Comparison of ENCODE assay signal across 21 cellular contexts in genomic region chr5:172313877-172314276, GRCh38. TPM values are rescaled to one million over a fixed set of nuclear protein-coding genes. Genes with fewer than 3 reads are reported as not detected.
DNase-seq lines count a peak whose midpoint lies in the region; ATAC-seq and TF ChIP-seq lines count a peak whose summit lies in the region.
"Had no signal": no experiment of that assay in that cellular context is flagged by ENCODE, and none has a peak within 500 bp of the region (broad histone marks: within the 10 kb centered on the region; RNA-seq: fewer than 3 reads in every experiment).

No MANE protein-coding gene starts in this region.

- POLR2A ChIA-PET in Panc1 (lab: Charles Lee), result interaction anchor here (0.7 kb wide), 1 partner anchor 11 kb away, joined by 3 read pairs; no protein-coding TSS in a partner anchor

- H4K20me1 ChIP-seq in BLaER1 (no peaks in the 10 kb centered on the region), smooth muscle cell (ENCODE audit: low read depth) (no peaks in the 10 kb centered on the region)

- TF ChIP-seq CTCF in Panc1 (IDR thresholded peaks at IDR 0.05) (no peak), smooth muscle cell (IDR thresholded peaks at IDR 0.05; ENCODE audit: borderline replicate concordance, insufficient read depth, poor library complexity, severe bottlenecking) (no peak), ascending aorta (IDR thresholded peaks at IDR 0.05) (no peak)

- no peak overlapping the region for H3K4me3 Mint-ChIP-seq in activated naive CD8-positive, alpha-beta T cell treated with anti-CD3 and anti-CD28 coated beads for 36 hours
- H3K4me3 Mint-ChIP-seq: CD4-positive, alpha-beta T cell had no signal

- H3K4me2 ChIP-seq in BLaER1 (peak overlapping the region; percentile 9; the same call in 1 of the 2 replicates), smooth muscle cell (no peak overlapping the region)
- H3K4me2 ChIP-seq: KMS-11, SK-N-SH had no signal

- H3K36me3 ChIP-seq in BLaER1 (no peaks in the 10 kb centered on the region), Panc1 (ENCODE audit: control insufficient read depth, insufficient read depth, low read length) (no peaks in the 10 kb centered on the region), smooth muscle cell (ENCODE audit: low read depth) (no peaks in the 10 kb centered on the region), ascending aorta (no peaks in the 10 kb centered on the region)
- H3K36me3 ChIP-seq: BE2C, Peyer's patch had no signal

- H3K27ac Mint-ChIP-seq in activated naive CD8-positive, alpha-beta T cell treated with anti-CD3 and anti-CD28 coated beads for 36 hours, result no peak overlapping the region
- H3K27ac Mint-ChIP-seq: CD4-positive, alpha-beta T cell had no signal

- no peaks in the 10 kb centered on the region for H3K9me3 Mint-ChIP-seq in activated naive CD8-positive, alpha-beta T cell treated with anti-CD3 and anti-CD28 coated beads for 36 hours
- H3K9me3 Mint-ChIP-seq: CD4-positive, alpha-beta T cell; IgD-negative memory B cell had no signal

- DNase-seq in Panc1 (ENCODE audit: low read depth, low spot score), result no peak
- no peak for DNase-seq in epithelial cell of prostate (ENCODE audit: low read depth, low spot score)
- no peak for DNase-seq in smooth muscle cell (lab: John Stamatoyannopoulos, UW; ENCODE audit: unreplicated experiment)
- DNase-seq in activated naive CD8-positive, alpha-beta T cell treated with anti-CD3 and anti-CD28 coated beads for 36 hours, result no peak
- no peak for DNase-seq in ascending aorta (ENCODE audit: low spot score in 2 of 2)
- no peak for DNase-seq in activated naive CD4-positive, alpha-beta T cell (lab: John Stamatoyannopoulos, UW)
- DNase-seq: 8988T; ACHN; BE2C; CD4-positive, alpha-beta T cell; DMS53; MM.1S; NCI-H2029; NCI-H446; NCI-H524 treated with DMSO at 0.1 percent for 48 hours; Peyer's patch; SK-N-SH had no signal

- no peaks in the 10 kb centered on the region for H3K36me3 Mint-ChIP-seq in activated naive CD8-positive, alpha-beta T cell treated with anti-CD3 and anti-CD28 coated beads for 36 hours
- H3K36me3 Mint-ChIP-seq: IgD-negative memory B cell had no signal

- intact Hi-C loops in Panc1 (cut with micrococcal nuclease; ENCODE audit: unreplicated experiment) (no loop called here), ascending aorta (cut with DNase I) (no loop called here)

- BruUV-seq in Panc1 (replicated peaks; lab: Mats Ljungman, UMichigan), result no TSS peak

- H3K9me3 ChIP-seq in BLaER1 (no peaks in the 10 kb centered on the region), Panc1 (ENCODE audit: control insufficient read depth, insufficient read depth, low read depth, low read length) (no peaks in the 10 kb centered on the region), smooth muscle cell (replicated peaks; ENCODE audit: low read depth) (no peaks in the 10 kb centered on the region), ascending aorta (no peaks in the 10 kb centered on the region)
- H3K9me3 ChIP-seq: BE2C, Peyer's patch, SK-N-SH had no signal

- H3K27ac ChIP-seq in BLaER1, result no peak overlapping the region
- peak overlapping the region; percentile 77 for H3K27ac ChIP-seq in Panc1 (ENCODE audit: low read length)
- peak overlapping the region; percentile 99 for H3K27ac ChIP-seq in epithelial cell of prostate
- peak overlapping the region; percentile 98 for H3K27ac ChIP-seq in smooth muscle cell (ENCODE audit: low read depth)
- no peak overlapping the region for H3K27ac ChIP-seq in ascending aorta
- H3K27ac ChIP-seq: HL-60, KMS-11, Peyer's patch had no signal

- peaks cover 3% of the 10 kb centered on the region for H3K27me3 Mint-ChIP-seq in activated naive CD8-positive, alpha-beta T cell treated with anti-CD3 and anti-CD28 coated beads for 36 hours
- H3K27me3 Mint-ChIP-seq: CD4-positive, alpha-beta T cell had no signal

- WGBS in smooth muscle cell (ENCODE audit: low lambda C conversion rate), result 95% methylated on average over 4 of the region's 4 CpGs

- H3K79me2 ChIP-seq in smooth muscle cell (ENCODE audit: low read depth), result no peaks in the 10 kb centered on the region

- no peaks in the 10 kb centered on the region for H3F3A ChIP-seq in smooth muscle cell (ENCODE audit: low read depth)

- H3K27me3 ChIP-seq in BLaER1 (no peaks in the 10 kb centered on the region), Panc1 (ENCODE audit: control insufficient read depth, insufficient read depth, low read length) (no peaks in the 10 kb centered on the region), smooth muscle cell (ENCODE audit: low read depth) (no peaks in the 10 kb centered on the region), ascending aorta (no peaks in the 10 kb centered on the region)
- H3K27me3 ChIP-seq: BE2C, Peyer's patch had no signal

- peaks cover 18% of the 10 kb centered on the region for H3K4me1 ChIP-seq in BLaER1
- H3K4me1 ChIP-seq in Panc1 (ENCODE audit: control insufficient read depth, insufficient read depth, low read length), result peaks cover 14% of the 10 kb centered on the region
- H3K4me1 ChIP-seq in smooth muscle cell (ENCODE audit: low read depth), result no peaks in the 10 kb centered on the region
- H3K4me1 ChIP-seq in ascending aorta, result peaks cover 0 to 2% of the 10 kb centered on the region in 2 donors
- H3K4me1 ChIP-seq: BE2C, Peyer's patch had no signal

- no peaks in the 10 kb centered on the region for H3K4me1 Mint-ChIP-seq in activated naive CD8-positive, alpha-beta T cell treated with anti-CD3 and anti-CD28 coated beads for 36 hours

- in situ Hi-C loops in Panc1 (cut with HindIII; ENCODE audit: low pct_unique_long_range_greater_than_20kb, low sequenced_read_pairs), result no loop called here

- H3K9ac ChIP-seq in BLaER1 (no peak overlapping the region), smooth muscle cell (ENCODE audit: low read depth) (peak overlapping the region; percentile 66)
- H3K9ac ChIP-seq: KMS-11, SK-N-SH had no signal

- H3K4me3 ChIP-seq in BLaER1 (no peak overlapping the region), Panc1 (ENCODE audit: low read depth in 2 of 2, low read length in 2 of 2) (no peak overlapping the region), smooth muscle cell (no peak overlapping the region), ascending aorta (no peak overlapping the region)
- H3K4me3 ChIP-seq: Peyer's patch had no signal

- CTCF ChIA-PET in Panc1 (lab: Charles Lee), result interaction anchor here (0.7 kb wide), 1 partner anchor 285 kb away, joined by 3 read pairs; no protein-coding TSS in a partner anchor

- no peak overlapping the region for H2AFZ ChIP-seq in smooth muscle cell (ENCODE audit: low read depth)

- ATAC-seq in Panc1, result no peak

RNA-seq across cellular contexts. Expression of gene UBTD2, which starts 30.3 kb away (rescaled TPM):
- total RNA-seq in Panc1 (2021; ENCODE audit: unreplicated experiment) (32.5 TPM), smooth muscle cell (38.2 and 44.0 TPM in 2 replicates), ascending aorta (6.8 TPM)
- polyA plus RNA-seq in Panc1 (2012; ENCODE audit: insufficient read length), result 24.4 TPM
- polyA plus RNA-seq in smooth muscle cell, result 20.8 and 23.6 TPM in 2 replicates
- 1 to 10 TPM; 8.3 to 9.1 TPM for total RNA-seq in activated naive CD8-positive, alpha-beta T cell treated with anti-CD3 and anti-CD28 coated beads for 36 hours

Comparison
In these comparisons a context has a peak if more than half of its experiments do, and no peak if none do; other contexts are left out.
1. H3K27ac ChIP-seq: peak in Panc1 (single experiment), epithelial cell of prostate (single experiment) and smooth muscle cell (single experiment); none in BLaER1 (single experiment) and ascending aorta (0 of 2).